Comparison of ENCODE assay signal across 20 cellular contexts in genomic region chr1:17683551-17683950, GRCh38.
DNase-seq lines count a peak whose midpoint lies in the region; ATAC-seq, FAIRE-seq and TF ChIP-seq lines count a peak whose summit lies in the region.
"Had no signal": no experiment of that assay in that cellular context is flagged by ENCODE, and none has a peak within 500 bp of the region (broad histone marks: within the 10 kb centered on the region; RNA-seq: fewer than 3 reads in every experiment).

No MANE protein-coding gene starts in this region.

- FAIRE-seq in kidney (lab: Jason Lieb, UNC): no peak
- FAIRE-seq: H1 had no signal

- peaks cover 51% of the 10 kb centered on the region for H3K4me1 Mint-ChIP-seq in dendritic cell treated with granulocyte-macrophage colony-stimulating factor and Interleukin-4, amounts not matched to agents 40 ng/mL and 50 ng/mL, for 4 days (ENCODE audit: low read depth)

- peak overlapping the region; percentile 43 to 69 for H3K27ac ChIP-seq in kidney (ENCODE audit: low read depth in 2 of 2, low read length in 2 of 2)
- no peak overlapping the region for H3K27ac ChIP-seq in prostate gland
- no peak overlapping the region for H3K27ac ChIP-seq in upper lobe of left lung
- H3K27ac ChIP-seq: C4-2B, PC-9, SK-N-MC had no signal

- ATAC-seq in HG03095 (IDR thresholded peaks at IDR 0.05; ENCODE audit: unreplicated experiment) (no peak), upper lobe of left lung (ENCODE audit: low FRiP score in 2 of 2) (no peak)

- H3K9me3 ChIP-seq in kidney (ENCODE audit: control insufficient read depth in 1 of 2, low read length in 2 of 2) (no peaks in the 10 kb centered on the region), prostate gland (no peaks in the 10 kb centered on the region), upper lobe of left lung (no peaks in the 10 kb centered on the region)

- in situ Hi-C loops in G401 (cut with HindIII; ENCODE audit: low sequenced_read_pairs): no loop called here

- no peak overlapping the region for H3K4me3 Mint-ChIP-seq in dendritic cell treated with granulocyte-macrophage colony-stimulating factor and Interleukin-4, amounts not matched to agents 40 ng/mL and 50 ng/mL, for 4 days

- WGBS in prostate gland: 68% methylated on average over 7 of the region's 8 CpGs
- 83 to 87% methylated on average over 7 to 8 of the region's 8 CpGs for WGBS in upper lobe of left lung, 2 donors

- H3K4me1 ChIP-seq in kidney (ENCODE audit: control insufficient read depth in 1 of 2, insufficient read depth in 1 of 2, low read depth in 1 of 2, low read length in 2 of 2): peaks cover 3 to 43% of the 10 kb centered on the region in 2 donors
- H3K4me1 ChIP-seq in prostate gland (replicated peaks): no peaks in the 10 kb centered on the region
- H3K4me1 ChIP-seq in upper lobe of left lung: no peaks in the 10 kb centered on the region

- peak; percentile 61 for DNase-seq in G401 (ENCODE audit: low spot score)
- DNase-seq in kidney: no peak
- DNase-seq in prostate gland (ENCODE audit: low spot score): peak; percentile 29
- DNase-seq in epidermal melanocyte (ENCODE audit: insufficient read length, low spot score): no peak
- DNase-seq in GM10266 (ENCODE audit: extremely low spot score): no peak
- no peak for DNase-seq in upper lobe of left lung
- DNase-seq: GDM1, Kasumi-1, NCI-H1417 treated with DMSO at 0.1 percent for 48 hours, NCI-H187 treated with DMSO at 0.1 percent for 48 hours, NCI-H2227 treated with DMSO at 0.1 percent for 48 hours, NCI-H510A, PC-9, RPMI8226, SHP77 had no signal

- TF ChIP-seq POLR2A in prostate gland (IDR thresholded peaks at IDR 0.05): no peak
- no peak for TF ChIP-seq POLR2A in upper lobe of left lung (IDR thresholded peaks at IDR 0.05)

- TF ChIP-seq EP300 in upper lobe of left lung (IDR thresholded peaks at IDR 0.05): no peak

- peak overlapping the region; percentile 19 for H3K27ac Mint-ChIP-seq in dendritic cell treated with granulocyte-macrophage colony-stimulating factor and Interleukin-4, amounts not matched to agents 40 ng/mL and 50 ng/mL, for 4 days

- no peak overlapping the region for H3K9ac ChIP-seq in kidney (ENCODE audit: low read length in 2 of 2)

- TF ChIP-seq CTCF in kidney (IDR thresholded peaks at IDR 0.05; ENCODE audit: borderline replicate concordance, extremely low read depth, insufficient read depth) (no peak), prostate gland (IDR thresholded peaks at IDR 0.05) (no peak), GM10266 (IDR thresholded peaks at IDR 0.05; ENCODE audit: control insufficient read depth, insufficient read depth, low read depth, missing control alignments) (no peak), upper lobe of left lung (IDR thresholded peaks at IDR 0.05) (no peak)

- intact Hi-C loops in dendritic cell treated with granulocyte-macrophage colony-stimulating factor and Interleukin-4, amounts not matched to agents 40 ng/mL and 50 ng/mL, for 4 days (cut with micrococcal nuclease): no loop called here
- intact Hi-C loops in kidney (cut with DNase I) (no loop called here), prostate gland (cut with DNase I) (no loop called here)

- H3K36me3 Mint-ChIP-seq in dendritic cell treated with granulocyte-macrophage colony-stimulating factor and Interleukin-4, amounts not matched to agents 40 ng/mL and 50 ng/mL, for 4 days (ENCODE audit: low read depth): peaks cover 98% of the 10 kb centered on the region

- H3K4me3 ChIP-seq in kidney (ENCODE audit: low read length in 2 of 2): no peak overlapping the region
- no peak overlapping the region for H3K4me3 ChIP-seq in prostate gland
- no peak overlapping the region for H3K4me3 ChIP-seq in upper lobe of left lung
- H3K4me3 ChIP-seq: PC-9, SK-N-MC had no signal

- no peaks in the 10 kb centered on the region for H3K9me3 Mint-ChIP-seq in dendritic cell treated with granulocyte-macrophage colony-stimulating factor and Interleukin-4, amounts not matched to agents 40 ng/mL and 50 ng/mL, for 4 days

- no peaks in the 10 kb centered on the region for H3K27me3 Mint-ChIP-seq in dendritic cell treated with granulocyte-macrophage colony-stimulating factor and Interleukin-4, amounts not matched to agents 40 ng/mL and 50 ng/mL, for 4 days

- H3K27me3 ChIP-seq in prostate gland (replicated peaks; ENCODE audit: insufficient read depth) (no peaks in the 10 kb centered on the region), upper lobe of left lung (no peaks in the 10 kb centered on the region)

- H3K36me3 ChIP-seq in kidney (ENCODE audit: control insufficient read depth in 1 of 2, insufficient read depth in 2 of 2, low read length in 2 of 2) (peaks cover 13 to 26% of the 10 kb centered on the region in 2 donors), prostate gland (no peaks in the 10 kb centered on the region), upper lobe of left lung (peaks cover 0 to 14% (median 8%) of the 10 kb centered on the region in 4 donors)

Comparison
In these comparisons a context has a peak if more than half of its experiments do, and no peak if none do; other contexts are left out.
1. DNase-seq: peak in G401 (single experiment) and prostate gland (single experiment); none in kidney (single experiment), epidermal melanocyte (single experiment), GM10266 (single experiment) and upper lobe of left lung (0 of 2).
2. H3K27ac ChIP-seq: peak in kidney (2 of 2); none in prostate gland (0 of 2) and upper lobe of left lung (0 of 4).